ENCODE assay signal across 8 cellular contexts in genomic region chr19:11535792-11536595, GRCh38. TPM values are rescaled to one million over a fixed set of nuclear protein-coding genes. Genes with fewer than 3 reads are reported as not detected.
DNase-seq lines count a peak whose midpoint lies in the region.

No MANE protein-coding gene starts in this region.

- CTCF ChIA-PET in activated naive CD4-positive, alpha-beta T cell treated with anti-CD3 and anti-CD28 coated beads for 36 hours (lab: Charles Lee), result interaction anchor here (0.5 to 1.5 kb wide), 20 partner anchors 9 to 245 kb away, joined by 3 to 8 read pairs (median 4); partner anchors contain the start of gene ELOF1

- peak overlapping the region; percentile 31 to 70 (median 62) for H3K4me3 ChIP-seq in subcutaneous abdominal adipose tissue (ENCODE audit: low read depth in 1 of 5, low read length in 5 of 5)

- no peaks in the 10 kb centered on the region for H3K36me3 Mint-ChIP-seq in activated naive CD4-positive, alpha-beta T cell treated with anti-CD3 and anti-CD28 coated beads for 36 hours (ENCODE audit: low read depth)

- peaks cover 10 to 25% (median 12%) of the 10 kb centered on the region in 5 donors for H3K27me3 ChIP-seq in subcutaneous abdominal adipose tissue (ENCODE audit: control insufficient read depth in 5 of 5, insufficient read depth in 4 of 5, low read length in 5 of 5)

- peaks cover 19% of the 10 kb centered on the region for H3K4me1 Mint-ChIP-seq in activated naive CD4-positive, alpha-beta T cell treated with anti-CD3 and anti-CD28 coated beads for 36 hours (ENCODE audit: low read depth)

- DNase-seq in AML-193 (lab: John Stamatoyannopoulos, UW), result peak; percentile 27 to 34
- peak; percentile 94 for DNase-seq in GM19240 (ENCODE audit: insufficient read length, low spot score)
- peak; percentile 81 for DNase-seq in LHCN-M2 (ENCODE audit: low read depth)
- DNase-seq in SK-N-DZ (ENCODE audit: low spot score), result peak; percentile 83
- DNase-seq in activated naive CD4-positive, alpha-beta T cell treated with anti-CD3 and anti-CD28 coated beads for 36 hours, result peak; percentile 87
- peak; percentile 95 for DNase-seq in germinal center (ENCODE audit: low spot score)
- DNase-seq in non-pigmented ciliary epithelial cell (ENCODE audit: low read depth), result peak; percentile 41

- H3K27ac ChIP-seq in subcutaneous abdominal adipose tissue (ENCODE audit: low read depth, low read length), result peak overlapping the region; percentile 67

- no peaks in the 10 kb centered on the region for H3K9me3 Mint-ChIP-seq in activated naive CD4-positive, alpha-beta T cell treated with anti-CD3 and anti-CD28 coated beads for 36 hours

- H3K36me3 ChIP-seq in subcutaneous abdominal adipose tissue (ENCODE audit: control insufficient read depth in 5 of 5, insufficient read depth in 5 of 5, low read length in 5 of 5), result no peaks in the 10 kb centered on the region

- no peak overlapping the region for H3K27ac Mint-ChIP-seq in activated naive CD4-positive, alpha-beta T cell treated with anti-CD3 and anti-CD28 coated beads for 36 hours

- H3K9me3 ChIP-seq in subcutaneous abdominal adipose tissue (ENCODE audit: control insufficient read depth in 5 of 5, low read length in 5 of 5), result no peaks in the 10 kb centered on the region

- peaks cover 16% of the 10 kb centered on the region for H3K27me3 Mint-ChIP-seq in activated naive CD4-positive, alpha-beta T cell treated with anti-CD3 and anti-CD28 coated beads for 36 hours (ENCODE audit: low read depth)

- peaks cover 2 to 10% (median 9%) of the 10 kb centered on the region in 5 donors for H3K4me1 ChIP-seq in subcutaneous abdominal adipose tissue (ENCODE audit: control insufficient read depth in 5 of 5, insufficient read depth in 5 of 5, low read length in 5 of 5)

- intact Hi-C loops in activated naive CD4-positive, alpha-beta T cell treated with anti-CD3 and anti-CD28 coated beads for 36 hours (cut with micrococcal nuclease), result loop anchor here (1.0 kb wide), 2 partner anchors 23 to 51 kb away; partner anchors contain the start of gene ELOF1

- no peak overlapping the region for H3K4me3 Mint-ChIP-seq in activated naive CD4-positive, alpha-beta T cell treated with anti-CD3 and anti-CD28 coated beads for 36 hours

- peak overlapping the region in 4 of 5 donors; percentile 46 to 77 (median 72) for H3K9ac ChIP-seq in subcutaneous abdominal adipose tissue (ENCODE audit: low read length in 5 of 5)

RNA-seq across cellular contexts. Expression of gene CNN1, which starts 2.7 kb away (rescaled TPM):
- total RNA-seq in LHCN-M2 (2014; rRNA removed), result 0.58 and 1.0 TPM in 2 replicates
- 0.17 TPM for polyA plus RNA-seq in LHCN-M2 (2012)
- polyA plus RNA-seq in SK-N-DZ (2014; cell fraction: cytosol; rRNA removed), result 10.9 and 22.8 TPM in 2 replicates
- polyA plus RNA-seq in SK-N-DZ (2014; cell fraction: nucleus; rRNA removed), result 4.8 and 10.8 TPM in 2 replicates
- total RNA-seq in activated naive CD4-positive, alpha-beta T cell treated with anti-CD3 and anti-CD28 coated beads for 36 hours, result not detected

RNA-seq across cellular contexts. Expression of gene ECSIT, which starts 7.1 kb away (rescaled TPM):
- 24.8 and 32.1 TPM in 2 replicates for total RNA-seq in LHCN-M2 (2014; rRNA removed)
- 18.9 TPM for polyA plus RNA-seq in LHCN-M2 (2012)
- polyA plus RNA-seq in SK-N-DZ (2014; cell fraction: cytosol; rRNA removed), result 80.7 and 86.5 TPM in 2 replicates
- polyA plus RNA-seq in SK-N-DZ (2014; cell fraction: nucleus; rRNA removed), result 105 and 118 TPM in 2 replicates
- total RNA-seq in activated naive CD4-positive, alpha-beta T cell treated with anti-CD3 and anti-CD28 coated beads for 36 hours, result 10 to 100 TPM; 42.6 to 46.0 TPM

RNA-seq across cellular contexts. Expression of gene ELOF1, which starts 23.0 kb away (rescaled TPM):
- 42.1 and 44.7 TPM in 2 replicates for total RNA-seq in LHCN-M2 (2014; rRNA removed)
- 72.4 TPM for polyA plus RNA-seq in LHCN-M2 (2012)
- polyA plus RNA-seq in SK-N-DZ (2014; cell fraction: cytosol; rRNA removed), result 50.5 and 52.7 TPM in 2 replicates
- 21.0 and 27.4 TPM in 2 replicates for polyA plus RNA-seq in SK-N-DZ (2014; cell fraction: nucleus; rRNA removed)
- 10 to 100 TPM; 33.0 to 33.4 TPM for total RNA-seq in activated naive CD4-positive, alpha-beta T cell treated with anti-CD3 and anti-CD28 coated beads for 36 hours

RNA-seq across cellular contexts. Expression of gene ZNF653, which starts 30.4 kb away (rescaled TPM):
- 7.3 and 12.0 TPM in 2 replicates for total RNA-seq in LHCN-M2 (2014; rRNA removed)
- 6.4 TPM for polyA plus RNA-seq in LHCN-M2 (2012)
- 4.0 and 10.3 TPM in 2 replicates for polyA plus RNA-seq in SK-N-DZ (2014; cell fraction: cytosol; rRNA removed)
- polyA plus RNA-seq in SK-N-DZ (2014; cell fraction: nucleus; rRNA removed), result 8.2 and 13.5 TPM in 2 replicates
- 1 to 10 TPM; 6.8 to 7.3 TPM for total RNA-seq in activated naive CD4-positive, alpha-beta T cell treated with anti-CD3 and anti-CD28 coated beads for 36 hours

RNA-seq across cellular contexts. Expression of gene ACP5, which starts 41.5 kb away (rescaled TPM):
- total RNA-seq in LHCN-M2 (2014; rRNA removed), result 0.34 and 0.38 TPM in 2 replicates
- polyA plus RNA-seq in LHCN-M2 (2012), result 0.12 TPM
- 4.1 and 6.8 TPM in 2 replicates for polyA plus RNA-seq in SK-N-DZ (2014; cell fraction: cytosol; rRNA removed)
- polyA plus RNA-seq in SK-N-DZ (2014; cell fraction: nucleus; rRNA removed), result 3.3 and 5.2 TPM in 2 replicates
- total RNA-seq in activated naive CD4-positive, alpha-beta T cell treated with anti-CD3 and anti-CD28 coated beads for 36 hours, result 1 to 10 TPM; 8.3 to 8.8 TPM

Comparison
In these comparisons a context has a peak if more than half of its experiments do, and no peak if none do; other contexts are left out.
1. Peak in every context shown above with its lines: DNase-seq, H3K4me3 ChIP-seq and H3K27ac ChIP-seq.
2. DNase-seq: peak in every context shown above with its lines; median percentile 95 in germinal center; 94 in GM19240; 87 in activated naive CD4-positive, alpha-beta T cell treated with anti-CD3 and anti-CD28 coated beads for 36 hours; 83 in SK-N-DZ; 81 in LHCN-M2; 41 in non-pigmented ciliary epithelial cell; 30 in AML-193.